ENCODE assay signal across 23 cellular contexts in genomic region chr3:14237431-14237830, GRCh38. TPM values are rescaled to one million over a fixed set of nuclear protein-coding genes. Genes with fewer than 3 reads are reported as not detected.
DNase-seq lines count a peak whose midpoint lies in the region; ATAC-seq and TF ChIP-seq lines count a peak whose summit lies in the region.
"Had no signal": no experiment of that assay in that cellular context is flagged by ENCODE, and none has a peak within 500 bp of the region (broad histone marks: within the 10 kb centered on the region; RNA-seq: fewer than 3 reads in every experiment).

No MANE protein-coding gene starts in this region.

- H3K79me2 ChIP-seq in trophoblast cell (ENCODE audit: control insufficient read depth, insufficient read depth, low read length, poor library complexity), result no peaks in the 10 kb centered on the region

- TF ChIP-seq CTCF in right atrium auricular region (IDR thresholded peaks at IDR 0.05) (no peak), GM20000 (IDR thresholded peaks at IDR 0.05; ENCODE audit: extremely low read depth, missing control alignments) (no peak)

- H3K9me3 ChIP-seq in right atrium auricular region (peaks cover 0 to 10% of the 10 kb centered on the region in 2 donors), trophoblast cell (ENCODE audit: insufficient read depth, low read depth, low read length) (peaks cover 3% of the 10 kb centered on the region), aorta (ENCODE audit: control insufficient read depth, low read length) (peaks cover 5% of the 10 kb centered on the region)
- H3K9me3 ChIP-seq: MG63, SJSA1 had no signal

- DNase-seq in Right ventricle myocardium inferior (ENCODE audit: missing footprints), result no peak
- DNase-seq in left cardiac atrium, result no peak
- peak; percentile 56 for DNase-seq in right atrium auricular region (ENCODE audit: low spot score)
- DNase-seq in trophoblast cell, result no peak
- DNase-seq in aorta, result peak in 1 of 2 donors; percentile 60
- no peak for DNase-seq in cerebellar nuclear complex (lab: John Stamatoyannopoulos, UW)
- no peak for DNase-seq in GM20000 (ENCODE audit: low spot score)
- no peak for DNase-seq in mucosa of gallbladder (ENCODE audit: low spot score)
- DNase-seq: Calu3; CD8-positive, alpha-beta memory T cell; DMS79 treated with DMSO at 0.1 percent for 48 hours; GF-D8; KG1; MG63; NCI-H2029 treated with DMSO at 0.1 percent for 48 hours; NCI-H446 treated with DMSO at 0.1 percent for 48 hours; NCI-H526; NCI-H82; NK-92 treated with Interleukin-12 subunit alpha and Interleukin-12 subunit beta, amount 100 ng/mL, for 24 hours; PC-3 had no signal

- H2AFZ ChIP-seq in trophoblast cell (ENCODE audit: insufficient read depth, low read length, poor library complexity), result no peak overlapping the region

- no peak overlapping the region for H3K9ac ChIP-seq in trophoblast cell (ENCODE audit: low read length)

- peak; percentile 62 for ATAC-seq in Right ventricle myocardium inferior
- ATAC-seq in left cardiac atrium, result no peak
- ATAC-seq in aorta (ENCODE audit: low FRiP score), result peak; percentile 71
- ATAC-seq: PC-3 had no signal

- no peak overlapping the region for H4K8ac ChIP-seq in trophoblast cell (ENCODE audit: low read depth, low read length)

- no peak overlapping the region for H2AK5ac ChIP-seq in trophoblast cell (ENCODE audit: low read length)

- H3K14ac ChIP-seq in trophoblast cell (ENCODE audit: low read length), result no peak overlapping the region

- no peak overlapping the region for H3K4ac ChIP-seq in trophoblast cell (ENCODE audit: low read depth, low read length)

- peak overlapping the region; percentile 17 for H4K91ac ChIP-seq in trophoblast cell (ENCODE audit: low read depth, low read length)

- H3K36me3 ChIP-seq in right atrium auricular region (no peaks in the 10 kb centered on the region), trophoblast cell (ENCODE audit: control insufficient read depth in 1 of 2, insufficient read depth in 2 of 2, low read length in 2 of 2) (no peaks in the 10 kb centered on the region), aorta (ENCODE audit: control insufficient read depth in 1 of 2, insufficient read depth in 2 of 2, low read length in 1 of 2) (no peaks in the 10 kb centered on the region)
- H3K36me3 ChIP-seq: MG63, SJSA1 had no signal

- intact Hi-C loops in Right ventricle myocardium inferior (cut with DNase I) (no loop called here), left cardiac atrium (cut with DNase I) (loop anchor here in 1 of 2 donors (5.0 kb wide), 1 partner anchor 135 kb away; no protein-coding TSS in a partner anchor), aorta (cut with DNase I) (no loop called here)

- no peak overlapping the region for H2BK12ac ChIP-seq in trophoblast cell (ENCODE audit: low read length)

- no peak overlapping the region for H3K23ac ChIP-seq in trophoblast cell (ENCODE audit: low read length)

- H3K27ac ChIP-seq in right atrium auricular region (no peak overlapping the region), trophoblast cell (ENCODE audit: low read depth, low read length) (no peak overlapping the region), aorta (ENCODE audit: low read depth in 1 of 2, low read length in 2 of 2) (no peak overlapping the region)
- H3K27ac ChIP-seq: 22Rv1, C4-2B, SJSA1 had no signal

- H2BK5ac ChIP-seq in trophoblast cell (ENCODE audit: low read depth, low read length, poor library complexity), result no peak overlapping the region

- peaks cover 13% of the 10 kb centered on the region for H3K79me1 ChIP-seq in trophoblast cell (ENCODE audit: low read length)

- H2BK120ac ChIP-seq in trophoblast cell (ENCODE audit: insufficient read depth, low read length, poor library complexity), result no peak overlapping the region

- H3K27me3 ChIP-seq in right atrium auricular region (no peaks in the 10 kb centered on the region), trophoblast cell (ENCODE audit: insufficient read depth, low read length) (no peaks in the 10 kb centered on the region), aorta (ENCODE audit: control insufficient read depth in 1 of 2, insufficient read depth in 2 of 2, low read length in 1 of 2) (no peaks in the 10 kb centered on the region)
- H3K27me3 ChIP-seq: MG63, SJSA1 had no signal

- H3K4me1 ChIP-seq in right atrium auricular region, result peaks cover 0 to 24% of the 10 kb centered on the region in 2 donors
- H3K4me1 ChIP-seq in trophoblast cell (ENCODE audit: control insufficient read depth in 1 of 2, insufficient read depth in 2 of 2, low read length in 2 of 2), result peaks cover 7 to 13% of the 10 kb centered on the region in 2 experiments
- H3K4me1 ChIP-seq in aorta (ENCODE audit: control insufficient read depth in 1 of 2, insufficient read depth in 2 of 2, low read length in 2 of 2), result no peaks in the 10 kb centered on the region

- no peak overlapping the region for H3K4me2 ChIP-seq in trophoblast cell (ENCODE audit: low read length)

- no CpG with 5 or more reads among the region's 6 CpGs for WGBS in trophoblast cell (ENCODE audit: extremely low coverage, insufficient coverage, insufficient read length)
- WGBS in aorta, 2 donors, result 3 to 4% methylated on average over 6 of the region's 6 CpGs

- no peak overlapping the region for H3K18ac ChIP-seq in trophoblast cell (ENCODE audit: low read length)

- no peak overlapping the region for H4K12ac ChIP-seq in trophoblast cell (ENCODE audit: low read depth, low read length)

- H3K4me3 ChIP-seq in right atrium auricular region (no peak overlapping the region), trophoblast cell (ENCODE audit: low read depth, low read length) (no peak overlapping the region), aorta (ENCODE audit: low read length in 2 of 2) (no peak overlapping the region)
- H3K4me3 ChIP-seq: MG63, SJSA1 had no signal

RNA-seq across cellular contexts. Expression of gene LSM3, which starts 58.8 kb away (rescaled TPM):
- total RNA-seq in Right ventricle myocardium inferior (17.2 TPM), left cardiac atrium (10 to 100 TPM; 15.8 to 17.5 TPM), right atrium auricular region (10 to 100 TPM; 15.0 to 15.4 TPM), aorta (1 to 10 TPM; 7.1 to 9.0 TPM), mucosa of gallbladder (11.3 TPM)
- polyA plus RNA-seq in trophoblast cell (2013), result 30.7 and 31.4 TPM in 2 replicates
- polyA plus RNA-seq in aorta, result 10 to 100 TPM; 11.4 to 19.5 TPM

RNA-seq across cellular contexts. Expression of gene XPC, which starts 59.0 kb away (rescaled TPM):
- total RNA-seq in Right ventricle myocardium inferior, result 7.7 TPM
- total RNA-seq in left cardiac atrium, result 10 to 100 TPM; 10.6 to 15.0 TPM
- 10 to 100 TPM; 15.7 to 18.3 TPM for total RNA-seq in right atrium auricular region
- 26.3 and 26.6 TPM in 2 replicates for polyA plus RNA-seq in trophoblast cell (2013)
- 10 to 100 TPM; 29.7 to 36.7 TPM for total RNA-seq in aorta
- polyA plus RNA-seq in aorta, result 10 to 100 TPM; 14.3 to 37.1 TPM
- total RNA-seq in mucosa of gallbladder, result 33.3 TPM

Comparison
In these comparisons a context has a peak if more than half of its experiments do, and no peak if none do; other contexts are left out.
1. ATAC-seq: peak in Right ventricle myocardium inferior (single experiment) and aorta (single experiment); none in left cardiac atrium (0 of 2).